In genomic region chr2:38274286-38275276, GRCh38 we compare ENCODE assay signal across 8 cellular contexts.
DNase-seq lines count a peak whose midpoint lies in the region; ATAC-seq and TF ChIP-seq lines count a peak whose summit lies in the region.

No MANE protein-coding gene starts in this region.

- no peaks in the 10 kb centered on the region for H3K9me3 ChIP-seq in HEK293 (ENCODE audit: control insufficient read depth, insufficient read depth, low read depth, low read length)

- H3K4me3 Mint-ChIP-seq in activated CD4-positive, alpha-beta memory T cell treated with anti-CD3 and anti-CD28 coated beads for 36 hours = no peak overlapping the region
- H3K4me3 Mint-ChIP-seq in glutamatergic neuron (ENCODE audit: unreplicated experiment) = no peak overlapping the region

- no peak overlapping the region for H3K4me3 ChIP-seq in HEK293 (ENCODE audit: low read depth, low read length)

- peaks cover 1% of the 10 kb centered on the region for H3K27me3 Mint-ChIP-seq in activated CD4-positive, alpha-beta memory T cell treated with anti-CD3 and anti-CD28 coated beads for 36 hours
- peaks cover 3% of the 10 kb centered on the region for H3K27me3 Mint-ChIP-seq in glutamatergic neuron (ENCODE audit: unreplicated experiment)

- no peaks in the 10 kb centered on the region for H3K9me3 Mint-ChIP-seq in activated CD4-positive, alpha-beta memory T cell treated with anti-CD3 and anti-CD28 coated beads for 36 hours
- peaks cover 1% of the 10 kb centered on the region for H3K9me3 Mint-ChIP-seq in glutamatergic neuron (ENCODE audit: unreplicated experiment)

- TF ChIP-seq CTCF in HEK293 (tag by site-specific recombination; IDR thresholded peaks at IDR 0.05) (peak; percentile 62), glutamatergic neuron (IDR thresholded peaks at IDR 0.05; ENCODE audit: partially characterized antibody, unreplicated experiment) (peak; percentile 70)

- no peak overlapping the region for H3K27ac Mint-ChIP-seq in activated CD4-positive, alpha-beta memory T cell treated with anti-CD3 and anti-CD28 coated beads for 36 hours
- H3K27ac Mint-ChIP-seq in glutamatergic neuron (ENCODE audit: unreplicated experiment) = no peak overlapping the region

- no peaks in the 10 kb centered on the region for H3K36me3 Mint-ChIP-seq in activated CD4-positive, alpha-beta memory T cell treated with anti-CD3 and anti-CD28 coated beads for 36 hours
- no peaks in the 10 kb centered on the region for H3K36me3 Mint-ChIP-seq in glutamatergic neuron (ENCODE audit: unreplicated experiment)

- ATAC-seq in GM18868 (IDR thresholded peaks at IDR 0.05; ENCODE audit: unreplicated experiment) = no peak

- POLR2A ChIA-PET in HEK293 (lab: Yijun Ruan, JAX) = interaction anchor here (0.5 to 1.0 kb wide), 6 partner anchors 20 to 476 kb away, joined by 3 to 8 read pairs (median 4); partner anchors contain the start of gene CYP1B1
- POLR2A ChIA-PET in activated CD4-positive, alpha-beta memory T cell treated with anti-CD3 and anti-CD28 coated beads for 36 hours (lab: Charles Lee) = no interaction called here

- DNase-seq in D341Med (ENCODE audit: low spot score) (peak; percentile 48), NCI-H446 (lab: John Stamatoyannopoulos, UW) (peak; percentile 35 to 73), glutamatergic neuron (no peak), pulmonary artery endothelial cell (ENCODE audit: low read depth, low spot score) (peak; percentile 35)
- DNase-seq in activated CD4-positive, alpha-beta memory T cell treated with anti-CD3 and anti-CD28 coated beads for 36 hours = peak; percentile 22
- no peak for DNase-seq in activated effector memory CD4-positive, alpha-beta T cell treated with anti-CD3 and anti-CD28 coated beads, Interleukin-2, amount 50 U/mL, for 16 hours

- intact Hi-C loops in activated CD4-positive, alpha-beta memory T cell treated with anti-CD3 and anti-CD28 coated beads for 36 hours (cut with micrococcal nuclease) = loop anchor here (1.0 to 2.0 kb wide), 3 partner anchors 159 to 378 kb away; no protein-coding TSS in a partner anchor

- H3K4me1 Mint-ChIP-seq in activated CD4-positive, alpha-beta memory T cell treated with anti-CD3 and anti-CD28 coated beads for 36 hours (ENCODE audit: low read depth) = peaks cover 4% of the 10 kb centered on the region
- no peaks in the 10 kb centered on the region for H3K4me1 Mint-ChIP-seq in glutamatergic neuron (ENCODE audit: low read depth, unreplicated experiment)

- H3K27ac ChIP-seq in HEK293 (ENCODE audit: extremely low read depth, low read depth, low read length) = no peak overlapping the region

- CTCF ChIA-PET in HEK293 (lab: Yijun Ruan, JAX) = interaction anchor here (0.5 to 1.5 kb wide), 27 partner anchors 10 to 881 kb away, joined by 3 to 16 read pairs (median 4); no protein-coding TSS in a partner anchor
- CTCF ChIA-PET in activated CD4-positive, alpha-beta memory T cell treated with anti-CD3 and anti-CD28 coated beads for 36 hours (lab: Charles Lee) = interaction anchor here (0.6 to 3.1 kb wide), 30 partner anchors 9 to 878 kb away, joined by 3 to 20 read pairs (median 4); partner anchors contain the start of genes CYP1B1 and RMDN2

- no peaks in the 10 kb centered on the region for H3K36me3 ChIP-seq in HEK293 (ENCODE audit: control insufficient read depth in 2 of 2, insufficient read depth in 1 of 2, low read length in 2 of 2)

- no peaks in the 10 kb centered on the region for H3K4me1 ChIP-seq in HEK293 (ENCODE audit: control insufficient read depth, insufficient read depth, low read length)

TF ChIP-seq in HEK293, 187 proteins besides CTCF, POLR2A, EP300 and RAD21:
- peak; percentile 56 for TF ChIP-seq ZNF654 (tag by site-specific recombination; IDR thresholded peaks at IDR 0.05; ENCODE audit: low read depth)
- TF ChIP-seq ZNF362 (tag by site-specific recombination; IDR thresholded peaks at IDR 0.05) = peak; percentile 88
- no peak for TF ChIP-seq ZNF548 (tag by site-specific recombination; IDR thresholded peaks at IDR 0.05)
- no peak for TF ChIP-seq ZNF580 (tag by site-specific recombination; IDR thresholded peaks at IDR 0.05)
- no peak for TF ChIP-seq OSR2 (tag by site-specific recombination; IDR thresholded peaks at IDR 0.05)
- peak; percentile 42; the same call in 1 of the 2 replicates for TF ChIP-seq ZBTB17 (tag by site-specific recombination; IDR thresholded peaks at IDR 0.05)
- TF ChIP-seq PRDM10 (tag by site-specific recombination; IDR thresholded peaks at IDR 0.05) = peak; percentile 43; the same call in 1 of the 2 replicates

Comparison
In these comparisons a context has a peak if more than half of its experiments do, and no peak if none do; other contexts are left out.
1. DNase-seq: peak in D341Med (single experiment), NCI-H446 (2 of 2), activated CD4-positive, alpha-beta memory T cell treated with anti-CD3 and anti-CD28 coated beads for 36 hours (single experiment) and pulmonary artery endothelial cell (single experiment); none in glutamatergic neuron (single experiment) and activated effector memory CD4-positive, alpha-beta T cell treated with anti-CD3 and anti-CD28 coated beads, Interleukin-2, amount 50 U/mL, for 16 hours (single experiment).